Comparison of ENCODE assay signal across 8 cellular contexts in genomic region chr3:5197470-5198312, GRCh38. TPM values are rescaled to one million over a fixed set of nuclear protein-coding genes. Genes with fewer than 3 reads are reported as not detected.
DNase-seq lines count a peak whose midpoint lies in the region; ATAC-seq, FAIRE-seq and TF ChIP-seq lines count a peak whose summit lies in the region.

No MANE protein-coding gene starts in this region.

- DNase-seq in GM12891 (ENCODE audit: insufficient read length, low spot score) (no peak), KBM-7 (peak; percentile 50), memory B cell (ENCODE audit: low spot score in 2 of 2) (peak in 1 of 2 donors; percentile 39), hepatic stellate cell (ENCODE audit: low spot score) (no peak), kidney (no peak), UCSD-AML1 (lab: John Stamatoyannopoulos, UW; ENCODE audit: unreplicated experiment) (no peak)
- peak; percentile 62 for DNase-seq in activated naive CD4-positive, alpha-beta T cell treated with anti-CD3 and anti-CD28 coated beads, Interleukin-2, amount 50 U/mL, for 16 hours

- peaks cover 52% of the 10 kb centered on the region for H3K4me1 Mint-ChIP-seq in memory B cell

- H3K4me1 ChIP-seq in kidney (ENCODE audit: control insufficient read depth in 1 of 2, insufficient read depth in 1 of 2, low read depth in 1 of 2, low read length in 2 of 2) = peaks cover 0 to 4% of the 10 kb centered on the region in 2 donors

- H3K9ac ChIP-seq in kidney (ENCODE audit: low read length in 2 of 2) = no peak overlapping the region

- H3K27me3 Mint-ChIP-seq in memory B cell = no peaks in the 10 kb centered on the region

- H3K9me3 ChIP-seq in kidney (ENCODE audit: control insufficient read depth in 1 of 2, low read length in 2 of 2) = no peaks in the 10 kb centered on the region

- no peak overlapping the region for H3K27ac ChIP-seq in kidney (ENCODE audit: low read depth in 2 of 2, low read length in 2 of 2)

- H3K36me3 ChIP-seq in kidney (ENCODE audit: control insufficient read depth in 1 of 2, insufficient read depth in 2 of 2, low read length in 2 of 2) = peaks cover 13 to 33% of the 10 kb centered on the region in 2 donors

- no peak for TF ChIP-seq POLR2A in GM12891 (IDR thresholded peaks at IDR 0.05; ENCODE audit: low read depth, low read length)

- H3K36me3 Mint-ChIP-seq in memory B cell = peaks cover 37% of the 10 kb centered on the region

- peak overlapping the region; percentile 97 for H3K27ac Mint-ChIP-seq in memory B cell

- intact Hi-C loops in kidney (cut with DNase I) = loop anchor here (10.0 kb wide), 1 partner anchor 63 kb away; no protein-coding TSS in a partner anchor

- peak; percentile 86 for FAIRE-seq in GM12891 (lab: Jason Lieb, UNC)
- no peak for FAIRE-seq in kidney (lab: Jason Lieb, UNC)

- ATAC-seq in GM21737 (IDR thresholded peaks at IDR 0.05; ENCODE audit: unreplicated experiment) = peak; percentile 59
- ATAC-seq in memory B cell (ENCODE audit: low read depth) = peak; percentile 65

- H3K4me3 Mint-ChIP-seq in memory B cell = peak overlapping the region; percentile 68

- in situ Hi-C loops in KBM-7 (cut with MboI; ENCODE audit: low pct_unique_long_range_greater_than_20kb, low sequenced_read_pairs) = no loop called here

- H3K4me3 ChIP-seq in kidney (ENCODE audit: low read length in 2 of 2) = no peak overlapping the region

- H3K9me3 Mint-ChIP-seq in memory B cell = peaks cover 3% of the 10 kb centered on the region

- TF ChIP-seq CTCF in kidney (IDR thresholded peaks at IDR 0.05; ENCODE audit: borderline replicate concordance, extremely low read depth, insufficient read depth) = no peak

TF ChIP-seq in GM12891, 5 proteins besides CTCF, POLR2A, EP300 and RAD21:
- TF ChIP-seq SPI1 (IDR thresholded peaks at IDR 0.05; ENCODE audit: low read depth, low read length) (peak; percentile 84), POU2F2 (IDR thresholded peaks at IDR 0.05; ENCODE audit: low read depth, low read length) (no peak), POLR2AphosphoS5 (IDR thresholded peaks at IDR 0.05; ENCODE audit: low read depth, low read length) (no peak)
TF ChIP-seq in GM12891: peak in this region for 1.

RNA-seq across cellular contexts. Expression of gene EDEM1, which starts 10.2 kb away (rescaled TPM):
- polyA plus RNA-seq in GM12891 (2012; ENCODE audit: low read depth, missing spikeins) = 25.5 TPM
- total RNA-seq in kidney = 47.5 TPM
- 5.5 TPM for polyA plus RNA-seq in kidney (ENCODE audit: insufficient read depth, low read depth, low replicate concordance)

Comparison
In these comparisons a context has a peak if more than half of its experiments do, and no peak if none do; other contexts are left out.
1. DNase-seq: peak in KBM-7 (single experiment) and activated naive CD4-positive, alpha-beta T cell treated with anti-CD3 and anti-CD28 coated beads, Interleukin-2, amount 50 U/mL, for 16 hours (single experiment); none in GM12891 (single experiment), hepatic stellate cell (single experiment), kidney (single experiment) and UCSD-AML1 (single experiment).